ENCODE assay signal across 8 cellular contexts in genomic region chr5:135565691-135566421, GRCh38. TPM values are rescaled to one million over a fixed set of nuclear protein-coding genes. Genes with fewer than 3 reads are reported as not detected.
DNase-seq lines count a peak whose midpoint lies in the region; ATAC-seq and TF ChIP-seq lines count a peak whose summit lies in the region.

No MANE protein-coding gene starts in this region.

- peak; percentile 60 for ATAC-seq in GM19035 (IDR thresholded peaks at IDR 0.05; ENCODE audit: unreplicated experiment)
- ATAC-seq in left colon = peak; percentile 73
- ATAC-seq in HG02973 (IDR thresholded peaks at IDR 0.05; ENCODE audit: unreplicated experiment) = no peak

- H3K4me3 ChIP-seq in AG04450 (ENCODE audit: low read depth, low read length) (no peak overlapping the region), WI38 (ENCODE audit: low read depth, low read length) (no peak overlapping the region)

- CTCF ChIA-PET in AG04450 (lab: Charles Lee) = interaction anchor here (0.6 to 26.4 kb wide), 43 partner anchors 9 to 731 kb away, joined by 3 to 1313 read pairs (median 4); partner anchors contain the start of genes CXCL14, NEUROG1 and SLC25A48

- no peaks in the 10 kb centered on the region; the same call in 1 of the 2 replicates for H3K9me3 ChIP-seq in AG04450 (ENCODE audit: control insufficient read depth, insufficient read depth, low read length)

- DNase-seq in AG04450 (ENCODE audit: low read depth, low spot score) (no peak), NCI-H1436 treated with DMSO at 0.1 percent for 48 hours (lab: John Stamatoyannopoulos, UW) (peak; percentile 24), caudate nucleus (lab: John Stamatoyannopoulos, UW) (peak in 51 of 61 donors; percentile 6 to 66 (median 39)), left colon (peak; percentile 35 to 87)
- peak; percentile 60 to 80 for DNase-seq in stimulated activated CD4-positive, alpha-beta T cell treated with anti-CD3 and anti-CD28 coated beads, Interleukin-4, amount 100 ng/mL, for 48 hours (ENCODE audit: low read depth in 2 of 2)

- POLR2A ChIA-PET in AG04450 (lab: Yijun Ruan, JAX) = no interaction called here

- H3K27ac ChIP-seq in AG04450 (ENCODE audit: low read depth, low read length) = no peak overlapping the region
- no peak overlapping the region for H3K27ac ChIP-seq in caudate nucleus (ENCODE audit: low read depth, low read length)

- intact Hi-C loops in left colon (cut with DNase I, micrococcal nuclease) = loop anchor here (10.0 kb wide), 2 partner anchors 179 to 259 kb away; no protein-coding TSS in a partner anchor

- H3K27me3 ChIP-seq in AG04450 (ENCODE audit: control insufficient read depth, insufficient read depth, low read length) = peaks cover 12% of the 10 kb centered on the region

- TF ChIP-seq CTCF in AG04450 (IDR thresholded peaks at IDR 0.05; ENCODE audit: low read depth, low read length) (peak; percentile 95), WI38 (IDR thresholded peaks at IDR 0.05; ENCODE audit: low read depth, low read length) (peak; percentile 94)

RNA-seq across cellular contexts. Expression of gene CXCL14, which starts 12.9 kb away (rescaled TPM):
- not detected in 2 replicates for polyA plus RNA-seq in AG04450 (2011; rRNA removed)
- not detected in 2 replicates for polyA minus RNA-seq in AG04450 (2011; rRNA and poly(A)+ RNA removed)
- 10 to 100 TPM; 23.3 to 88.5 TPM for total RNA-seq in left colon

RNA-seq across cellular contexts. Expression of gene NEUROG1, which starts 30.1 kb away (rescaled TPM):
- not detected in 2 replicates for polyA plus RNA-seq in AG04450 (2011; rRNA removed)
- not detected in 2 replicates for polyA minus RNA-seq in AG04450 (2011; rRNA and poly(A)+ RNA removed)
- not detected for total RNA-seq in left colon
